In the genomic region with DNA sequence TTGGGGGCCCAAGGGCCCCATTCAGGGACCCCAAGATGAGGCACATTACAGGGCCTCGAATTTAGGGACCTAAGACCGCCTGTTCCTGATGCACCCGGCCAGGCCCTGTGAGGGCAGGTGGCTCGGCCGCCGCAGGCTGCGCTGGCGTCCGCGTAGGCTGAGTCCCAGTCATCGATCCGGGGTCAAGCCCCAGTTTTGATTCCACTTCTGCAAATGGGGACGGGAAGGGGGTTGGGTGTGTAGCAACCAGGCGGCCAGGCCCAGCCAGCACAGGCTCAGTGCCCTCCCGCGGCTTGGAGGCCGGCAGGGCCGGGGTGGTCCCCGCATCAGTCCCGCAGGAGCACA, we compare ENCODE assay signal across 1 cellular context.
TF ChIP-seq lines count a peak whose summit lies in the region.

No MANE protein-coding gene starts in this region.

TF ChIP-seq in WTC11, 78 proteins besides CTCF, POLR2A, EP300 and RAD21 (continued from another document):
- TF ChIP-seq, protein P1, sequence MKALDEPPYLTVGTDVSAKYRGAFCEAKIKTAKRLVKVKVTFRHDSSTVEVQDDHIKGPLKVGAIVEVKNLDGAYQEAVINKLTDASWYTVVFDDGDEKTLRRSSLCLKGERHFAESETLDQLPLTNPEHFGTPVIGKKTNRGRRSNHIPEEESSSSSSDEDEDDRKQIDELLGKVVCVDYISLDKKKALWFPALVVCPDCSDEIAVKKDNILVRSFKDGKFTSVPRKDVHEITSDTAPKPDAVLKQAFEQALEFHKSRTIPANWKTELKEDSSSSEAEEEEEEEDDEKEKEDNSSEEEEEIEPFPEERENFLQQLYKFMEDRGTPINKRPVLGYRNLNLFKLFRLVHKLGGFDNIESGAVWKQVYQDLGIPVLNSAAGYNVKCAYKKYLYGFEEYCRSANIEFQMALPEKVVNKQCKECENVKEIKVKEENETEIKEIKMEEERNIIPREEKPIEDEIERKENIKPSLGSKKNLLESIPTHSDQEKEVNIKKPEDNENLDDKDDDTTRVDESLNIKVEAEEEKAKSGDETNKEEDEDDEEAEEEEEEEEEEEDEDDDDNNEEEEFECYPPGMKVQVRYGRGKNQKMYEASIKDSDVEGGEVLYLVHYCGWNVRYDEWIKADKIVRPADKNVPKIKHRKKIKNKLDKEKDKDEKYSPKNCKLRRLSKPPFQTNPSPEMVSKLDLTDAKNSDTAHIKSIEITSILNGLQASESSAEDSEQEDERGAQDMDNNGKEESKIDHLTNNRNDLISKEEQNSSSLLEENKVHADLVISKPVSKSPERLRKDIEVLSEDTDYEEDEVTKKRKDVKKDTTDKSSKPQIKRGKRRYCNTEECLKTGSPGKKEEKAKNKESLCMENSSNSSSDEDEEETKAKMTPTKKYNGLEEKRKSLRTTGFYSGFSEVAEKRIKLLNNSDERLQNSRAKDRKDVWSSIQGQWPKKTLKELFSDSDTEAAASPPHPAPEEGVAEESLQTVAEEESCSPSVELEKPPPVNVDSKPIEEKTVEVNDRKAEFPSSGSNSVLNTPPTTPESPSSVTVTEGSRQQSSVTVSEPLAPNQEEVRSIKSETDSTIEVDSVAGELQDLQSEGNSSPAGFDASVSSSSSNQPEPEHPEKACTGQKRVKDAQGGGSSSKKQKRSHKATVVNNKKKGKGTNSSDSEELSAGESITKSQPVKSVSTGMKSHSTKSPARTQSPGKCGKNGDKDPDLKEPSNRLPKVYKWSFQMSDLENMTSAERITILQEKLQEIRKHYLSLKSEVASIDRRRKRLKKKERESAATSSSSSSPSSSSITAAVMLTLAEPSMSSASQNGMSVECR (CRISPR knock-in tag; IDR thresholded peaks at IDR 0.05; ENCODE audit: borderline replicate concordance) = no peak
